Comparison of ENCODE assay signal across 12 cellular contexts in genomic region chr10:132399117-132400035, GRCh38. TPM values are rescaled to one million over a fixed set of nuclear protein-coding genes. Genes with fewer than 3 reads are reported as not detected.
DNase-seq lines count a peak whose midpoint lies in the region; ATAC-seq and TF ChIP-seq lines count a peak whose summit lies in the region.
"Had no signal": no experiment of that assay in that cellular context is flagged by ENCODE, and none has a peak within 500 bp of the region (broad histone marks: within the 10 kb centered on the region; RNA-seq: fewer than 3 reads in every experiment).

No MANE protein-coding gene starts in this region.

- peak overlapping the region; percentile 5 for H3K4me3 Mint-ChIP-seq in T-helper 1 cell treated with Interleukin-12 subunit alpha and Interleukin-12 subunit beta and Interleukin-4 antibody, amounts not matched to agents 30 μg/mL and 1 μg/mL, for 36 hours
- peak overlapping the region; percentile 16 for H3K4me3 Mint-ChIP-seq in activated CD4-positive, alpha-beta memory T cell treated with anti-CD3 and anti-CD28 coated beads for 36 hours

- H3K27me3 ChIP-seq in lower lobe of right lung (ENCODE audit: low read depth): no peaks in the 10 kb centered on the region
- no peaks in the 10 kb centered on the region for H3K27me3 ChIP-seq in suprapubic skin
- H3K27me3 ChIP-seq: tibial artery had no signal

- intact Hi-C loops in activated CD4-positive, alpha-beta memory T cell treated with anti-CD3 and anti-CD28 coated beads for 36 hours (cut with micrococcal nuclease): loop anchor here (5.0 kb wide), 1 partner anchor 67 kb away; the partner anchor contains the start of gene LRRC27
- intact Hi-C loops in lower lobe of right lung (cut with DNase I): no loop called here

- CTCF ChIA-PET in activated CD4-positive, alpha-beta memory T cell treated with anti-CD3 and anti-CD28 coated beads for 36 hours (lab: Charles Lee): interaction anchor here (0.9 kb wide), 1 partner anchor 48 kb away, joined by 3 read pairs; no protein-coding TSS in a partner anchor

- peak overlapping the region; percentile 80 for H3K27ac ChIP-seq in lower lobe of right lung
- peak overlapping the region; percentile 98 for H3K27ac ChIP-seq in suprapubic skin
- H3K27ac ChIP-seq: tibial artery had no signal

- POLR2A ChIA-PET in activated CD4-positive, alpha-beta memory T cell treated with anti-CD3 and anti-CD28 coated beads for 36 hours (lab: Charles Lee): no interaction called here

- no peak for ATAC-seq in lower lobe of right lung
- no peak for ATAC-seq in GM19023 (IDR thresholded peaks at IDR 0.05; ENCODE audit: unreplicated experiment)
- no peak for ATAC-seq in HG03378 (IDR thresholded peaks at IDR 0.05; ENCODE audit: unreplicated experiment)
- ATAC-seq: SK-N-SH treated with all-trans-retinoic acid at 6 μM for 48 hours had no signal

- H3K36me3 ChIP-seq in lower lobe of right lung (no peaks in the 10 kb centered on the region), suprapubic skin (no peaks in the 10 kb centered on the region)

- H3K36me3 Mint-ChIP-seq in T-helper 1 cell treated with Interleukin-12 subunit alpha and Interleukin-12 subunit beta and Interleukin-4 antibody, amounts not matched to agents 30 μg/mL and 1 μg/mL, for 36 hours (ENCODE audit: low read depth): no peaks in the 10 kb centered on the region
- no peaks in the 10 kb centered on the region for H3K36me3 Mint-ChIP-seq in activated CD4-positive, alpha-beta memory T cell treated with anti-CD3 and anti-CD28 coated beads for 36 hours

- H3K4me3 ChIP-seq in lower lobe of right lung (no peak overlapping the region), suprapubic skin (no peak overlapping the region)
- H3K4me3 ChIP-seq: tibial artery had no signal

- WGBS in suprapubic skin: 73% methylated on average over 13 of the region's 27 CpGs

- no peaks in the 10 kb centered on the region for H3K9me3 Mint-ChIP-seq in T-helper 1 cell treated with Interleukin-12 subunit alpha and Interleukin-12 subunit beta and Interleukin-4 antibody, amounts not matched to agents 30 μg/mL and 1 μg/mL, for 36 hours
- H3K9me3 Mint-ChIP-seq in activated CD4-positive, alpha-beta memory T cell treated with anti-CD3 and anti-CD28 coated beads for 36 hours: no peaks in the 10 kb centered on the region

- TF ChIP-seq POLR2A in suprapubic skin (IDR thresholded peaks at IDR 0.05): no peak

- DNase-seq in T-helper 1 cell (no peak), lower lobe of right lung (peak; percentile 50), suprapubic skin (ENCODE audit: low spot score in 2 of 2) (no peak), NCI-H2029 (lab: John Stamatoyannopoulos, UW) (no peak)
- DNase-seq in activated CD4-positive, alpha-beta memory T cell treated with anti-CD3 and anti-CD28 coated beads for 36 hours: no peak
- DNase-seq: Karpas-422, NCI-H524 treated with DMSO at 0.1 percent for 48 hours, tibial artery had no signal

- peaks cover 3% of the 10 kb centered on the region for H3K4me1 Mint-ChIP-seq in T-helper 1 cell treated with Interleukin-12 subunit alpha and Interleukin-12 subunit beta and Interleukin-4 antibody, amounts not matched to agents 30 μg/mL and 1 μg/mL, for 36 hours (ENCODE audit: low read depth)
- peaks cover 12% of the 10 kb centered on the region for H3K4me1 Mint-ChIP-seq in activated CD4-positive, alpha-beta memory T cell treated with anti-CD3 and anti-CD28 coated beads for 36 hours (ENCODE audit: low read depth)

- H3K27me3 Mint-ChIP-seq in T-helper 1 cell treated with Interleukin-12 subunit alpha and Interleukin-12 subunit beta and Interleukin-4 antibody, amounts not matched to agents 30 μg/mL and 1 μg/mL, for 36 hours (ENCODE audit: low read depth): no peaks in the 10 kb centered on the region
- no peaks in the 10 kb centered on the region for H3K27me3 Mint-ChIP-seq in activated CD4-positive, alpha-beta memory T cell treated with anti-CD3 and anti-CD28 coated beads for 36 hours

- TF ChIP-seq EP300 in suprapubic skin (IDR thresholded peaks at IDR 0.05): no peak

- peaks cover 66% of the 10 kb centered on the region for H3K4me1 ChIP-seq in lower lobe of right lung
- peaks cover 76% of the 10 kb centered on the region for H3K4me1 ChIP-seq in suprapubic skin

- no peak for TF ChIP-seq CTCF in lower lobe of right lung (IDR thresholded peaks at IDR 0.05)
- no peak for TF ChIP-seq CTCF in suprapubic skin (IDR thresholded peaks at IDR 0.05)

- H3K27ac Mint-ChIP-seq in T-helper 1 cell treated with Interleukin-12 subunit alpha and Interleukin-12 subunit beta and Interleukin-4 antibody, amounts not matched to agents 30 μg/mL and 1 μg/mL, for 36 hours: no peak overlapping the region
- no peak overlapping the region for H3K27ac Mint-ChIP-seq in activated CD4-positive, alpha-beta memory T cell treated with anti-CD3 and anti-CD28 coated beads for 36 hours

- H3K9me3 ChIP-seq in lower lobe of right lung (no peaks in the 10 kb centered on the region), suprapubic skin (no peaks in the 10 kb centered on the region)
- H3K9me3 ChIP-seq: tibial artery had no signal

RNA-seq across cellular contexts. Expression of gene PWWP2B, which starts 2.4 kb away (rescaled TPM):
- 1 to 10 TPM; 3.0 to 3.1 TPM for total RNA-seq in activated CD4-positive, alpha-beta memory T cell treated with anti-CD3 and anti-CD28 coated beads for 36 hours
- total RNA-seq in lower lobe of right lung (25.2 TPM), suprapubic skin (10 to 100 TPM; 15.2 to 19.4 (median 18.3) TPM)
